In genomic region chr17:30600062-30600829, GRCh38 we compare ENCODE assay signal across 8 cellular contexts.
A peak's percentile ranks its signal among the peaks of the same experiment; 100 is the strongest.
DNase-seq lines count a peak whose midpoint lies in the region; ATAC-seq and TF ChIP-seq lines count a peak whose summit lies in the region.

No MANE protein-coding gene starts in this region.

- peak overlapping the region; percentile 94 for H3K4me3 Mint-ChIP-seq in activated T-cell treated with anti-CD3 and anti-CD28 coated beads, Interleukin-2, amount 50 U/mL, for 24 hours

- H3K4me1 Mint-ChIP-seq in activated T-cell treated with anti-CD3 and anti-CD28 coated beads, Interleukin-2, amount 50 U/mL, for 24 hours (ENCODE audit: low read depth) = peaks cover 23% of the 10 kb centered on the region

- H3K9me3 ChIP-seq in OCI-LY3 (ENCODE audit: insufficient read depth, low read length) (no peaks in the 10 kb centered on the region), mucosa of stomach (ENCODE audit: control insufficient read depth, low read length) (no peaks in the 10 kb centered on the region)

- TF ChIP-seq CTCF in GM20000 (IDR thresholded peaks at IDR 0.05; ENCODE audit: extremely low read depth, missing control alignments) = peak; percentile 14
- peak; percentile 57 for TF ChIP-seq CTCF in OCI-LY3 (IDR thresholded peaks at IDR 0.05; ENCODE audit: low read depth, low read length)

- H3K27me3 ChIP-seq in OCI-LY3 (ENCODE audit: low read depth, low read length) (no peaks in the 10 kb centered on the region), mucosa of stomach (ENCODE audit: control insufficient read depth, insufficient read depth, low read length) (no peaks in the 10 kb centered on the region)

- peaks cover 6% of the 10 kb centered on the region for H3K36me3 Mint-ChIP-seq in activated T-cell treated with anti-CD3 and anti-CD28 coated beads, Interleukin-2, amount 50 U/mL, for 24 hours (ENCODE audit: low read depth)

- DNase-seq in DMS 273 (lab: John Stamatoyannopoulos, UW; ENCODE audit: unreplicated experiment) = peak; percentile 95
- peak; percentile 93 for DNase-seq in GM20000 (ENCODE audit: low spot score)
- DNase-seq in HS-5 (ENCODE audit: low read depth) = peak; percentile 34
- DNase-seq in activated T-cell treated with anti-CD3 and anti-CD28 coated beads, Interleukin-2, amount 50 U/mL, for 24 hours = peak; percentile 82
- peak; percentile 8 to 30 for DNase-seq in stimulated activated CD8-positive, alpha-beta memory T cell treated with anti-CD3 and anti-CD28 coated beads, Interleukin-7, amount 100 ng/mL, for 1 hour (ENCODE audit: low read depth in 2 of 2)

- H2AFZ ChIP-seq in OCI-LY3 (ENCODE audit: low read depth, low read length) = peak overlapping the region; percentile 88

- no peak overlapping the region for H3K27ac Mint-ChIP-seq in activated T-cell treated with anti-CD3 and anti-CD28 coated beads, Interleukin-2, amount 50 U/mL, for 24 hours

- H3K27me3 Mint-ChIP-seq in activated T-cell treated with anti-CD3 and anti-CD28 coated beads, Interleukin-2, amount 50 U/mL, for 24 hours = peaks cover 2% of the 10 kb centered on the region

- H4K20me1 ChIP-seq in OCI-LY3 (ENCODE audit: insufficient read depth, low read length) = 0 out of 2 replicates have a peak, but pooled peaks cover 3% of the 10 kb centered on the region

- ATAC-seq in esophagus mucosa = peak; percentile 97

- H3K4me1 ChIP-seq in OCI-LY3 (ENCODE audit: low read length) (peaks cover 13% of the 10 kb centered on the region), mucosa of stomach (ENCODE audit: control insufficient read depth, insufficient read depth, low read length) (peaks cover 5% of the 10 kb centered on the region)

- peak overlapping the region; percentile 79 for H3K9ac ChIP-seq in OCI-LY3 (ENCODE audit: low read length)
- peak overlapping the region; percentile 82 for H3K9ac ChIP-seq in mucosa of stomach (ENCODE audit: low read length)

- H3K9me3 Mint-ChIP-seq in activated T-cell treated with anti-CD3 and anti-CD28 coated beads, Interleukin-2, amount 50 U/mL, for 24 hours = no peaks in the 10 kb centered on the region

- H3K4me3 ChIP-seq in OCI-LY3 (ENCODE audit: low read length) = peak overlapping the region; percentile 79
- H3K4me3 ChIP-seq in mucosa of stomach (ENCODE audit: low read length) = peak overlapping the region; percentile 60

- H3K79me2 ChIP-seq in OCI-LY3 (ENCODE audit: low read length) = peaks cover 27% of the 10 kb centered on the region

- peak overlapping the region; percentile 64 for H3K27ac ChIP-seq in OCI-LY3 (ENCODE audit: low read length)

- peak overlapping the region; percentile 83 for H3K4me2 ChIP-seq in OCI-LY3 (ENCODE audit: low read length)

- H3K36me3 ChIP-seq in OCI-LY3 (replicated peaks; ENCODE audit: low read depth, low read length) (no peaks in the 10 kb centered on the region), mucosa of stomach (ENCODE audit: control insufficient read depth, insufficient read depth, low read length) (no peaks in the 10 kb centered on the region)

Comparison
In these comparisons a context has a peak if more than half of its experiments do, and no peak if none do; other contexts are left out.
1. Peak in every context shown above with its lines: DNase-seq, ATAC-seq, H3K4me3 ChIP-seq and H3K27ac ChIP-seq.
2. DNase-seq: peak in every context shown above with its lines; median percentile 95 in DMS 273; 93 in GM20000; 82 in activated T-cell treated with anti-CD3 and anti-CD28 coated beads, Interleukin-2, amount 50 U/mL, for 24 hours; 34 in HS-5; 19 in stimulated activated CD8-positive, alpha-beta memory T cell treated with anti-CD3 and anti-CD28 coated beads, Interleukin-7, amount 100 ng/mL, for 1 hour.